1 cellular context compared by ENCODE assay signal in genomic region chr3:195226900-195227447, GRCh38.
TF ChIP-seq lines count a peak whose summit lies in the region.

No MANE protein-coding gene starts in this region.

TF ChIP-seq in IMR-90, 13 proteins besides CTCF, POLR2A, EP300 and RAD21:
- no peak for TF ChIP-seq FOS (IDR thresholded peaks at IDR 0.05; ENCODE audit: low read depth, low read length)
- TF ChIP-seq MAFK (IDR thresholded peaks at IDR 0.05; ENCODE audit: low read depth, low read length), result no peak
- peak; percentile 45 for TF ChIP-seq SMC3 (IDR thresholded peaks at IDR 0.05; ENCODE audit: low read depth, low read length)
- TF ChIP-seq ELK1 (IDR thresholded peaks at IDR 0.05; ENCODE audit: borderline replicate concordance, low read depth, low read length), result no peak
